In genomic region chr14:38546932-38547551, GRCh38 we compare ENCODE assay signal across 15 cellular contexts.
DNase-seq lines count a peak whose midpoint lies in the region; ATAC-seq, FAIRE-seq and TF ChIP-seq lines count a peak whose summit lies in the region.
"Had no signal": no experiment of that assay in that cellular context is flagged by ENCODE, and none has a peak within 500 bp of the region (broad histone marks: within the 10 kb centered on the region; RNA-seq: fewer than 3 reads in every experiment).

No MANE protein-coding gene starts in this region.

- no peaks in the 10 kb centered on the region for H3K9me2 ChIP-seq in GM23338 (ENCODE audit: insufficient read depth)
- H3K9me2 ChIP-seq in neural cell (ENCODE audit: insufficient read depth, low read length): no peaks in the 10 kb centered on the region

- no peaks in the 10 kb centered on the region for H3F3A ChIP-seq in GM23338 (replicated peaks; ENCODE audit: low read depth)
- H3F3A ChIP-seq in neural cell (ENCODE audit: insufficient read depth, low read length, poor library complexity, severe bottlenecking): no peaks in the 10 kb centered on the region

- BruUV-seq in A673 (replicated peaks; lab: Mats Ljungman, UMichigan) (no TSS peak), K562 (replicated peaks; lab: Mats Ljungman, UMichigan) (no TSS peak)

- no peaks in the 10 kb centered on the region for H3K9me1 ChIP-seq in K562 (ENCODE audit: control insufficient read depth, insufficient read depth, low read length)

- H3K4me1 ChIP-seq in A673 (ENCODE audit: insufficient read depth, low read length, poor library complexity, severe bottlenecking): peaks cover 42% of the 10 kb centered on the region
- no peaks in the 10 kb centered on the region for H3K4me1 ChIP-seq in GM23338 (ENCODE audit: insufficient read depth)
- H3K4me1 ChIP-seq in K562 (replicated peaks in 1 of 2; ENCODE audit: control insufficient read depth in 2 of 2, insufficient read depth in 2 of 2, low read length in 2 of 2): no peaks in the 10 kb centered on the region
- H3K4me1 ChIP-seq: BE2C, Caco-2 had no signal

- H3K27me3 Mint-ChIP-seq in GM23338 (ENCODE audit: insufficient read depth, low read depth, poor library complexity): peaks cover 1% of the 10 kb centered on the region

- POLR2A ChIA-PET in A673 (lab: Charles Lee; ENCODE audit: low non-redundant PET) (no interaction called here), K562 (lab: Yijun Ruan, JAX) (no interaction called here)

- peaks cover 4% of the 10 kb centered on the region for H3K4me1 Mint-ChIP-seq in GM23338
- H3K4me1 Mint-ChIP-seq: CD8-positive, alpha-beta memory T cell had no signal

- WGBS in K562 (ENCODE audit: insufficient coverage, low coverage, missing lambda C conversion rate): 0% methylated on average over 1 of the region's 2 CpGs

- H3K4me3 ChIP-seq in A673 (ENCODE audit: low read depth, low read length, poor library complexity, severe bottlenecking): no peak overlapping the region
- H3K4me3 ChIP-seq in GM23338: no peak overlapping the region
- H3K4me3 ChIP-seq in K562: no peak overlapping the region
- no peak overlapping the region for H3K4me3 ChIP-seq in neural cell (ENCODE audit: low read length)

- TF ChIP-seq RAD21 in K562 (CRISPR knock-in tag; conservative IDR thresholded peaks at IDR 0.05 in 1 of 2, IDR thresholded peaks at IDR 0.05 in 1 of 2): no peak
- TF ChIP-seq RAD21 in neural cell (conservative IDR thresholded peaks at IDR 0.05): no peak

- H3K36me3 ChIP-seq in A673 (ENCODE audit: insufficient read depth, low read length, poor library complexity, severe bottlenecking) (no peaks in the 10 kb centered on the region), GM23338 (ENCODE audit: insufficient read depth) (no peaks in the 10 kb centered on the region), K562 (ENCODE audit: control insufficient read depth, insufficient read depth, low read length) (no peaks in the 10 kb centered on the region), neural cell (ENCODE audit: insufficient read depth, low read length) (no peaks in the 10 kb centered on the region)
- H3K36me3 ChIP-seq: BE2C had no signal

- TF ChIP-seq EP300 in K562 (IDR thresholded peaks at IDR 0.05; ENCODE audit: low read length) (no peak), neural cell (conservative IDR thresholded peaks at IDR 0.05; ENCODE audit: poor library complexity, severe bottlenecking) (no peak)

- FAIRE-seq in K562 (lab: Jason Lieb, UNC): no peak
- FAIRE-seq: GM12892 had no signal

- H3K27ac ChIP-seq in A673 (ENCODE audit: low read depth, low read length, poor library complexity, severe bottlenecking) (peak overlapping the region; percentile 41), GM23338 (ENCODE audit: low read depth) (no peak overlapping the region), K562 (ENCODE audit: extremely low read depth, low read depth, low read length) (no peak overlapping the region), neural cell (ENCODE audit: low read length) (peak overlapping the region; percentile 3)

- in situ Hi-C loops in K562 (cut with MboI): no loop called here

- H3K36me3 Mint-ChIP-seq in GM23338 (ENCODE audit: low read depth): peaks cover 2% of the 10 kb centered on the region; the same call in 1 of the 3 replicates
- H3K36me3 Mint-ChIP-seq: CD8-positive, alpha-beta memory T cell had no signal

- H3K27me3 ChIP-seq in A673 (replicated peaks; ENCODE audit: insufficient read depth, low read depth, low read length, poor library complexity) (no peaks in the 10 kb centered on the region), GM23338 (ENCODE audit: insufficient read depth) (no peaks in the 10 kb centered on the region), K562 (ENCODE audit: control insufficient read depth in 2 of 2, insufficient read depth in 2 of 2, low read length in 2 of 2) (no peaks in the 10 kb centered on the region), neural cell (ENCODE audit: insufficient read depth, low read depth, low read length) (no peaks in the 10 kb centered on the region)
- H3K27me3 ChIP-seq: BE2C had no signal

- H3K79me2 ChIP-seq in GM23338 (replicated peaks; ENCODE audit: insufficient read depth) (no peaks in the 10 kb centered on the region), K562 (ENCODE audit: control insufficient read depth, insufficient read depth, low read length) (no peaks in the 10 kb centered on the region), neural cell (replicated peaks; ENCODE audit: insufficient read depth, low read length) (no peaks in the 10 kb centered on the region)

- no peak for DNase-seq in A673 (ENCODE audit: low spot score)
- DNase-seq in GM23338 (ENCODE audit: low spot score): no peak
- no peak for DNase-seq in K562 (ENCODE audit: extremely low read depth in 1 of 4, low spot score in 3 of 4)
- DNase-seq in NCI-H2029 (lab: John Stamatoyannopoulos, UW): no peak
- DNase-seq in dedifferentiated amniotic fluid mesenchymal stem cell (ENCODE audit: extremely low spot score): no peak
- DNase-seq in T-helper 9 cell: no peak
- DNase-seq in effector CD8-positive, alpha-beta T cell (lab: John Stamatoyannopoulos, UW): no peak
- DNase-seq: BE2C; Caco-2; CD8-positive, alpha-beta memory T cell; DND-41; GDM1; H7 had no signal

- TF ChIP-seq CTCF in A673 (conservative IDR thresholded peaks at IDR 0.05; ENCODE audit: low read depth, low read length): no peak
- no peak for TF ChIP-seq CTCF in GM23338 (conservative IDR thresholded peaks at IDR 0.05; ENCODE audit: low read depth in 2 of 2)
- no peak for TF ChIP-seq CTCF in K562 (IDR thresholded peaks at IDR 0.05 in 2 of 3, conservative IDR thresholded peaks at IDR 0.05 in 1 of 3; ENCODE audit: insufficient read depth in 2 of 3, low read depth in 1 of 3, low read length in 3 of 3)
- TF ChIP-seq CTCF in neural cell (IDR thresholded peaks at IDR 0.05; ENCODE audit: poor library complexity, severe bottlenecking): no peak

- intact Hi-C loops in A673 (cut with micrococcal nuclease; ENCODE audit: unreplicated experiment): no loop called here
- intact Hi-C loops in K562 (cut with micrococcal nuclease): no loop called here

- no peak overlapping the region for H3K4me3 Mint-ChIP-seq in GM23338
- H3K4me3 Mint-ChIP-seq: CD8-positive, alpha-beta memory T cell had no signal

- H3K4me2 ChIP-seq in GM23338 (no peak overlapping the region), K562 (ENCODE audit: insufficient read depth, low read length) (no peak overlapping the region), neural cell (ENCODE audit: low read length) (no peak overlapping the region)

- H3K9me3 ChIP-seq in A673 (ENCODE audit: low read depth, low read length, poor library complexity, severe bottlenecking): no peaks in the 10 kb centered on the region
- H3K9me3 ChIP-seq in K562 (replicated peaks; ENCODE audit: control insufficient read depth, insufficient read depth, low read depth, low read length): no peaks in the 10 kb centered on the region
- H3K9me3 ChIP-seq in neural cell (ENCODE audit: low read length): no peaks in the 10 kb centered on the region
- H3K9me3 ChIP-seq: BE2C, Caco-2 had no signal

- H3K9ac ChIP-seq in K562 (ENCODE audit: insufficient read depth in 1 of 2, low read depth in 2 of 2, low read length in 2 of 2): no peak overlapping the region
- no peak overlapping the region for H3K9ac ChIP-seq in neural cell (ENCODE audit: low read length)

- CTCF ChIA-PET in A673 (lab: Charles Lee) (no interaction called here), K562 (lab: Yijun Ruan, JAX; ENCODE audit: low intra/inter-chr PET ratio) (no interaction called here)

- ATAC-seq in GM23338 (no peak), K562 (no peak)

- H2AFZ ChIP-seq in GM23338 (0 out of 2 replicates have a peak overlapping the region, but pooled peaks have one; percentile 16), K562 (ENCODE audit: low read depth, low read length) (no peak overlapping the region), neural cell (ENCODE audit: low read depth, low read length) (no peak overlapping the region)

- H3K27ac Mint-ChIP-seq in GM23338: peak overlapping the region; percentile 41; the same call in 1 of the 2 replicates
- H3K27ac Mint-ChIP-seq: CD8-positive, alpha-beta memory T cell had no signal

- H3K9me3 Mint-ChIP-seq in GM23338: no peaks in the 10 kb centered on the region; the same call in 2 of the 3 replicates

- H4K20me1 ChIP-seq in GM23338 (replicated peaks; ENCODE audit: insufficient read depth) (no peaks in the 10 kb centered on the region), K562 (replicated peaks; ENCODE audit: control insufficient read depth, insufficient read depth, low read length) (no peaks in the 10 kb centered on the region), neural cell (ENCODE audit: insufficient read depth) (no peaks in the 10 kb centered on the region)

- no peak for TF ChIP-seq POLR2A in K562 (conservative IDR thresholded peaks at IDR 0.05)

TF ChIP-seq in GM23338, 12 proteins besides CTCF, POLR2A, EP300 and RAD21 (continues in another document):
- TF ChIP-seq NANOG (IDR thresholded peaks at IDR 0.05; ENCODE audit: borderline replicate concordance) (no peak), EZH2phosphoT487 (IDR thresholded peaks at IDR 0.05; ENCODE audit: unreplicated experiment) (no peak), JUNB (IDR thresholded peaks at IDR 0.05; ENCODE audit: unreplicated experiment) (no peak), EZH2 (IDR thresholded peaks at IDR 0.05; ENCODE audit: low read depth, unreplicated experiment) (no peak), ZNF331 (CRISPR knock-in tag; IDR thresholded peaks at IDR 0.05; ENCODE audit: low read depth) (no peak), CREB1 (CRISPR knock-in tag; IDR thresholded peaks at IDR 0.05; ENCODE audit: low read depth) (no peak)

TF ChIP-seq in K562, 482 proteins besides CTCF, POLR2A, EP300 and RAD21 (continues in another document):
- TF ChIP-seq MAFF (IDR thresholded peaks at IDR 0.05; ENCODE audit: low read length) (peak; percentile 19; the same call in 1 of the 2 replicates), ARID2 (IDR thresholded peaks at IDR 0.05) (no peak)

TF ChIP-seq in neural cell, 6 proteins besides CTCF, POLR2A, EP300 and RAD21 (continues in another document):
- TF ChIP-seq EZH2 (IDR thresholded peaks at IDR 0.05; ENCODE audit: borderline replicate concordance, insufficient read depth, low read length, poor library complexity, severe bottlenecking) (no peak), POLR2AphosphoS5 (IDR thresholded peaks at IDR 0.05) (no peak)

Comparison
In these comparisons a context has a peak if more than half of its experiments do, and no peak if none do; other contexts are left out.
1. H3K27ac ChIP-seq: peak in A673 (single experiment) and neural cell (single experiment); none in GM23338 (single experiment) and K562 (single experiment).